Comparison of ENCODE assay signal across 18 cellular contexts in genomic region chrX:105527759-105528158, GRCh38.
DNase-seq lines count a peak whose midpoint lies in the region; ATAC-seq, FAIRE-seq and TF ChIP-seq lines count a peak whose summit lies in the region.
"Had no signal": no experiment of that assay in that cellular context is flagged by ENCODE, and none has a peak within 500 bp of the region (broad histone marks: within the 10 kb centered on the region; RNA-seq: fewer than 3 reads in every experiment).

No MANE protein-coding gene starts in this region.

- H3K9me1 ChIP-seq in keratinocyte (ENCODE audit: control insufficient read depth, extremely low read depth, insufficient read depth, low read length) = no peaks in the 10 kb centered on the region

- no peaks in the 10 kb centered on the region for H3K79me2 ChIP-seq in keratinocyte (ENCODE audit: control insufficient read depth, insufficient read depth, low read length)

- H3K9me3 ChIP-seq in A549 (no peaks in the 10 kb centered on the region), keratinocyte (ENCODE audit: control insufficient read depth, low read depth, low read length) (peaks cover 4% of the 10 kb centered on the region)
- H3K9me3 ChIP-seq: HAP-1, MG63 had no signal

- H3K27me3 ChIP-seq in keratinocyte (ENCODE audit: control insufficient read depth, extremely low read depth, insufficient read depth, low read length) = no peaks in the 10 kb centered on the region
- H3K27me3 ChIP-seq: BLaER1 treated with 17β-estradiol and CSF1 and Interleukin-3, amounts not matched to agents 10 nM and 100 nM; MG63 had no signal

- POLR2A ChIA-PET in A549 (lab: Yijun Ruan, JAX) = no interaction called here

- no peak for TF ChIP-seq RAD21 in A549 (conservative IDR thresholded peaks at IDR 0.05 in 1 of 2, IDR thresholded peaks at IDR 0.05 in 1 of 2)

- CTCF ChIA-PET in A549 (lab: Yijun Ruan, JAX) = no interaction called here

- no peaks in the 10 kb centered on the region for H3K36me3 ChIP-seq in keratinocyte (ENCODE audit: control insufficient read depth in 2 of 2, extremely low read depth in 1 of 2, insufficient read depth in 2 of 2, low read length in 2 of 2)
- H3K36me3 ChIP-seq: BLaER1 treated with 17β-estradiol and CSF1 and Interleukin-3, amounts not matched to agents 10 nM and 100 nM; HAP-1; MG63 had no signal

- H3K9ac ChIP-seq in keratinocyte (ENCODE audit: control insufficient read depth, extremely low read depth, insufficient read depth, low read length) = no peak overlapping the region
- H3K9ac ChIP-seq: BLaER1 treated with 17β-estradiol and CSF1 and Interleukin-3, amounts not matched to agents 10 nM and 100 nM; GM23248 had no signal

- H2AFZ ChIP-seq in keratinocyte (ENCODE audit: control insufficient read depth, low read length) = no peak overlapping the region
- H2AFZ ChIP-seq: GM23248 had no signal

- no peak for DNase-seq in A549 (ENCODE audit: low read depth in 1 of 2, low spot score in 1 of 2)
- DNase-seq in HCEC 1CT = peak; percentile 9
- peak; percentile 58 for DNase-seq in astrocyte of the hippocampus (ENCODE audit: low read depth, low spot score)
- no peak for DNase-seq in keratinocyte (ENCODE audit: low read depth, low spot score)
- no peak for DNase-seq in COR-L47 (lab: John Stamatoyannopoulos, UW)
- DNase-seq in DMS153 treated with DMSO at 0.1 percent for 48 hours (lab: John Stamatoyannopoulos, UW; ENCODE audit: unreplicated experiment) = no peak
- DNase-seq: DMS79 treated with DMSO at 0.1 percent for 48 hours, GM23248, Kasumi-1, MG63, NCI-H1048, NCI-H1436 treated with DMSO at 0.1 percent for 48 hours, NCI-H2081, NCI-H524 treated with DMSO at 0.1 percent for 48 hours, RPMI8226 had no signal

- no peak for TF ChIP-seq CTCF in A549 (IDR thresholded peaks at IDR 0.05)
- no peak for TF ChIP-seq CTCF in keratinocyte (optimal IDR thresholded peaks at IDR 0.05 in 1 of 3, IDR thresholded peaks at IDR 0.05 in 1 of 3, conservative IDR thresholded peaks at IDR 0.05 in 1 of 3; ENCODE audit: extremely low read depth in 1 of 3, insufficient read depth in 2 of 3, low read length in 3 of 3)

- FAIRE-seq in A549 (lab: Jason Lieb, UNC) (peak; percentile 79), keratinocyte (lab: Jason Lieb, UNC) (peak; percentile 67)

- 0% methylated on average over 1 of the region's 1 CpG for WGBS in A549 (ENCODE audit: missing lambda C conversion rate)

- TF ChIP-seq POLR2A in A549 (IDR thresholded peaks at IDR 0.05; ENCODE audit: low read length) = no peak

- ATAC-seq in A549 (no peak), HG03196 (IDR thresholded peaks at IDR 0.05; ENCODE audit: unreplicated experiment) (no peak)

- H4K20me1 ChIP-seq in keratinocyte (ENCODE audit: control insufficient read depth, extremely low read depth, insufficient read depth, low read length) = no peaks in the 10 kb centered on the region
- H4K20me1 ChIP-seq: BLaER1 treated with 17β-estradiol and CSF1 and Interleukin-3, amounts not matched to agents 10 nM and 100 nM had no signal

- H3K4me1 ChIP-seq in A549 (no peaks in the 10 kb centered on the region), keratinocyte (ENCODE audit: control insufficient read depth, extremely low read depth, insufficient read depth, low read length) (peaks cover 5% of the 10 kb centered on the region)
- H3K4me1 ChIP-seq: BLaER1 treated with 17β-estradiol and CSF1 and Interleukin-3, amounts not matched to agents 10 nM and 100 nM; HAP-1 had no signal

- no peak overlapping the region for H3K4me3 ChIP-seq in A549
- H3K4me3 ChIP-seq in keratinocyte (ENCODE audit: control insufficient read depth in 2 of 3, extremely low read depth in 1 of 3, insufficient read depth in 2 of 3, low read depth in 1 of 3, low read length in 3 of 3) = no peak overlapping the region
- H3K4me3 ChIP-seq: BLaER1 treated with 17β-estradiol and CSF1 and Interleukin-3, amounts not matched to agents 10 nM and 100 nM; GM23248; HAP-1; MG63 had no signal

- no peak overlapping the region for H3K27ac ChIP-seq in A549
- H3K27ac ChIP-seq in keratinocyte (ENCODE audit: control insufficient read depth, insufficient read depth, low read length) = no peak overlapping the region
- H3K27ac ChIP-seq: BLaER1 treated with 17β-estradiol and CSF1 and Interleukin-3, amounts not matched to agents 10 nM and 100 nM; GM23248 had no signal

- dilution Hi-C loops in keratinocyte (cut with MboI; ENCODE audit: extremely low pct_ligation_motif_present, low sequenced_read_pairs) = no loop called here

- no peak overlapping the region for H3K4me2 ChIP-seq in A549
- H3K4me2 ChIP-seq in keratinocyte (ENCODE audit: control insufficient read depth, extremely low read depth, insufficient read depth, low read depth, low read length) = no peak overlapping the region
- H3K4me2 ChIP-seq: BLaER1 treated with 17β-estradiol and CSF1 and Interleukin-3, amounts not matched to agents 10 nM and 100 nM had no signal

- TF ChIP-seq EP300 in A549 (IDR thresholded peaks at IDR 0.05) = no peak

TF ChIP-seq in A549, 52 proteins besides CTCF, POLR2A, EP300 and RAD21:
- no peak for TF ChIP-seq MYC (IDR thresholded peaks at IDR 0.05; ENCODE audit: borderline replicate concordance, low read length)
- TF ChIP-seq EHF (CRISPR knock-in tag; IDR thresholded peaks at IDR 0.05) = no peak
- no peak for TF ChIP-seq NFE2L2 (conservative IDR thresholded peaks at IDR 0.05; ENCODE audit: low read length)
- TF ChIP-seq MAFK (IDR thresholded peaks at IDR 0.05; ENCODE audit: partially characterized antibody) = no peak
- TF ChIP-seq ZNF302 (CRISPR knock-in tag; IDR thresholded peaks at IDR 0.05) = no peak
- no peak for TF ChIP-seq NR3C1 (IDR thresholded peaks at IDR 0.05)
- TF ChIP-seq KDM1A (IDR thresholded peaks at IDR 0.05; ENCODE audit: low read depth) = no peak
- no peak for TF ChIP-seq RNF2 (IDR thresholded peaks at IDR 0.05; ENCODE audit: borderline replicate concordance, low read depth)
- no peak for TF ChIP-seq USF2 (IDR thresholded peaks at IDR 0.05)
- TF ChIP-seq HES2 (IDR thresholded peaks at IDR 0.05) = no peak
TF ChIP-seq in A549: peak in this region for 0.

Comparison
In these comparisons a context has a peak if more than half of its experiments do, and no peak if none do; other contexts are left out.
1. DNase-seq: peak in HCEC 1CT (single experiment) and astrocyte of the hippocampus (single experiment); none in A549 (0 of 2), keratinocyte (single experiment), COR-L47 (single experiment) and DMS153 treated with DMSO at 0.1 percent for 48 hours (single experiment).